Comparison of ENCODE assay signal across 1 cellular context in the genomic region with DNA sequence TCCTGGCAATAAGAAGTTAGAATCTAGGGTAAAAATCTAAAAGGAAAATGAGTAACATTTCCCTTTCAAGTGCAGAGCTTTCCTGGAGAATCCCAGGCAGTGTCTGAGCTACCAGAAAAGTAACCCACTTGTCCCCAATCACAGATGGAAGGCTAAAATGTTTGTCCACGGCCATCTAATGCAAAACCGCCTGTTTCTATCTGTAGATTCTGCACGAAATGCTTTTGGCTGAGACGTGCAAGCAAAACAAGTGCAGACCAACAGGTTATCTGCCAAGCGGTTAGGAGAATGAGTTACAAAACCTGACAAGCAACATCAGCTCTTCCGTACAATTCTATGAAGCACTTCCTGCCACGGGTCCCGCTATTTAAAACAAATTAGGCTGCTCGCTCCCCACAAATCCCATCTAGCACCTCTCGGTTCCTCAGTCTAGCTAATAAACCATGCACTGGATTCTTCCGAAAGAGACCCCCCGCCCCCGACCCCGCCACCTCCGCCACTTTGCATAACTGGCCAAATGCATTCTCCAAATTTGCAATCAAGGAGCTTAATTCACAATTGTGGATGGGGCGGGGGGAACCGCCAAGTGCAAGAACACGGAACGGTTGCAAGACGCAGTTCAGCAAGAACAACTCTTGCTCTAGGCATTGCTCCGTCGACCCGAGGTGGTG.
TF ChIP-seq lines count a peak whose summit lies in the region.

No MANE protein-coding gene starts in this region.

TF ChIP-seq in WTC11, 78 proteins besides CTCF, POLR2A, EP300 and RAD21 (continued from another document):
- TF ChIP-seq, protein P1, sequence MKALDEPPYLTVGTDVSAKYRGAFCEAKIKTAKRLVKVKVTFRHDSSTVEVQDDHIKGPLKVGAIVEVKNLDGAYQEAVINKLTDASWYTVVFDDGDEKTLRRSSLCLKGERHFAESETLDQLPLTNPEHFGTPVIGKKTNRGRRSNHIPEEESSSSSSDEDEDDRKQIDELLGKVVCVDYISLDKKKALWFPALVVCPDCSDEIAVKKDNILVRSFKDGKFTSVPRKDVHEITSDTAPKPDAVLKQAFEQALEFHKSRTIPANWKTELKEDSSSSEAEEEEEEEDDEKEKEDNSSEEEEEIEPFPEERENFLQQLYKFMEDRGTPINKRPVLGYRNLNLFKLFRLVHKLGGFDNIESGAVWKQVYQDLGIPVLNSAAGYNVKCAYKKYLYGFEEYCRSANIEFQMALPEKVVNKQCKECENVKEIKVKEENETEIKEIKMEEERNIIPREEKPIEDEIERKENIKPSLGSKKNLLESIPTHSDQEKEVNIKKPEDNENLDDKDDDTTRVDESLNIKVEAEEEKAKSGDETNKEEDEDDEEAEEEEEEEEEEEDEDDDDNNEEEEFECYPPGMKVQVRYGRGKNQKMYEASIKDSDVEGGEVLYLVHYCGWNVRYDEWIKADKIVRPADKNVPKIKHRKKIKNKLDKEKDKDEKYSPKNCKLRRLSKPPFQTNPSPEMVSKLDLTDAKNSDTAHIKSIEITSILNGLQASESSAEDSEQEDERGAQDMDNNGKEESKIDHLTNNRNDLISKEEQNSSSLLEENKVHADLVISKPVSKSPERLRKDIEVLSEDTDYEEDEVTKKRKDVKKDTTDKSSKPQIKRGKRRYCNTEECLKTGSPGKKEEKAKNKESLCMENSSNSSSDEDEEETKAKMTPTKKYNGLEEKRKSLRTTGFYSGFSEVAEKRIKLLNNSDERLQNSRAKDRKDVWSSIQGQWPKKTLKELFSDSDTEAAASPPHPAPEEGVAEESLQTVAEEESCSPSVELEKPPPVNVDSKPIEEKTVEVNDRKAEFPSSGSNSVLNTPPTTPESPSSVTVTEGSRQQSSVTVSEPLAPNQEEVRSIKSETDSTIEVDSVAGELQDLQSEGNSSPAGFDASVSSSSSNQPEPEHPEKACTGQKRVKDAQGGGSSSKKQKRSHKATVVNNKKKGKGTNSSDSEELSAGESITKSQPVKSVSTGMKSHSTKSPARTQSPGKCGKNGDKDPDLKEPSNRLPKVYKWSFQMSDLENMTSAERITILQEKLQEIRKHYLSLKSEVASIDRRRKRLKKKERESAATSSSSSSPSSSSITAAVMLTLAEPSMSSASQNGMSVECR (CRISPR knock-in tag; IDR thresholded peaks at IDR 0.05; ENCODE audit: borderline replicate concordance), result no peak
- TF ChIP-seq ETV6 (CRISPR knock-in tag; IDR thresholded peaks at IDR 0.05) (no peak), TCF7 (CRISPR knock-in tag; IDR thresholded peaks at IDR 0.05; ENCODE audit: low read depth) (no peak), GTF2I (CRISPR knock-in tag; conservative IDR thresholded peaks at IDR 0.05) (no peak), ZNF317 (CRISPR knock-in tag; IDR thresholded peaks at IDR 0.05; ENCODE audit: borderline replicate concordance, low read depth) (no peak), ZNF423 (CRISPR knock-in tag; IDR thresholded peaks at IDR 0.05) (no peak), TEAD4 (CRISPR knock-in tag; IDR thresholded peaks at IDR 0.05) (no peak), MYBL2 (CRISPR knock-in tag; IDR thresholded peaks at IDR 0.05) (no peak), RORB (CRISPR knock-in tag; IDR thresholded peaks at IDR 0.05) (no peak), ELF4 (CRISPR knock-in tag; IDR thresholded peaks at IDR 0.05; ENCODE audit: low read depth) (no peak)
- TF ChIP-seq, protein P2, sequence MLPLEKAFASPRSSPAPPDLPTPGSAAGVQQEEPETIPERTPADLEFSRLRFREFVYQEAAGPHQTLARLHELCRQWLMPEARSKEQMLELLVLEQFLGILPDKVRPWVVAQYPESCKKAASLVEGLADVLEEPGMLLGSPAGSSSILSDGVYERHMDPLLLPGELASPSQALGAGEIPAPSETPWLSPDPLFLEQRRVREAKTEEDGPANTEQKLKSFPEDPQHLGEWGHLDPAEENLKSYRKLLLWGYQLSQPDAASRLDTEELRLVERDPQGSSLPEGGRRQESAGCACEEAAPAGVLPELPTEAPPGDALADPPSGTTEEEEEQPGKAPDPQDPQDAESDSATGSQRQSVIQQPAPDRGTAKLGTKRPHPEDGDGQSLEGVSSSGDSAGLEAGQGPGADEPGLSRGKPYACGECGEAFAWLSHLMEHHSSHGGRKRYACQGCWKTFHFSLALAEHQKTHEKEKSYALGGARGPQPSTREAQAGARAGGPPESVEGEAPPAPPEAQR (CRISPR knock-in tag; IDR thresholded peaks at IDR 0.05), result no peak
- TF ChIP-seq, protein P3, sequence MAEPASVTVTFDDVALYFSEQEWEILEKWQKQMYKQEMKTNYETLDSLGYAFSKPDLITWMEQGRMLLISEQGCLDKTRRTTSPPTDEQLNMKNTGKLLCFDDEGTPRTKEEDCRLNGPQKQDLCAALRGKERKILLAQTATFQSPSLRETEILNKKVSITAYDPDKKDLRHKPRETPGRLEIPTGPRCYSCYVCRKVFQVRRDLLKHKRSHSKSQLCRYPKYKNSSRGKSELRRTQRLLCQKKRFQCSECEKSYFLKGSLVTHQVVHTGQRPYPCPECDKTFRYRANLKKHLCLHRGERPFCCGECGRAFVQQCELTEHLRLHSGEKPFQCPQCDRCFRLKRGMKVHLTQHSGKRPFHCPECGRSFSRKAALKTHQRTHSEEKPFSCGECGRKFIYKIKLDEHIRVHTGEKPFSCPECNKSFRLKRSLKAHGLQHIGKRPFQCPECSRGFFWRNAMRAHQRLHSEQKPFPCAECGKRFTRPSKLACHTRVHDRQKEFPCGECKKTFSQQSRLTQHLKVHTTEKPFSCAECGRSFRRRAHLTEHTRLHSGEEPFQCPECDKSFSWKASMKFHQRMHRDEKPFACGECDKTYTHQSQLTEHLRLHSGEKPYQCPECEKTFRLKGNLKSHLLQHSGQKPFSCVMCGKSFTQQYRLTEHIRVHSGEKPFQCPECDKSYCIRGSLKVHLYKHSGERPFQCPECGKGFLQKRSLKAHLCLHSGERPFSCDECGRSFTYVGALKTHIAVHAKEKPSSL (CRISPR knock-in tag; conservative IDR thresholded peaks at IDR 0.05), result no peak
- TF ChIP-seq, protein P4, sequence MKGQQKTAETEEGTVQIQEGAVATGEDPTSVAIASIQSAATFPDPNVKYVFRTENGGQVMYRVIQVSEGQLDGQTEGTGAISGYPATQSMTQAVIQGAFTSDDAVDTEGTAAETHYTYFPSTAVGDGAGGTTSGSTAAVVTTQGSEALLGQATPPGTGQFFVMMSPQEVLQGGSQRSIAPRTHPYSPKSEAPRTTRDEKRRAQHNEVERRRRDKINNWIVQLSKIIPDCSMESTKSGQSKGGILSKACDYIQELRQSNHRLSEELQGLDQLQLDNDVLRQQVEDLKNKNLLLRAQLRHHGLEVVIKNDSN (CRISPR knock-in tag; IDR thresholded peaks at IDR 0.05), result no peak
- TF ChIP-seq, protein P5, sequence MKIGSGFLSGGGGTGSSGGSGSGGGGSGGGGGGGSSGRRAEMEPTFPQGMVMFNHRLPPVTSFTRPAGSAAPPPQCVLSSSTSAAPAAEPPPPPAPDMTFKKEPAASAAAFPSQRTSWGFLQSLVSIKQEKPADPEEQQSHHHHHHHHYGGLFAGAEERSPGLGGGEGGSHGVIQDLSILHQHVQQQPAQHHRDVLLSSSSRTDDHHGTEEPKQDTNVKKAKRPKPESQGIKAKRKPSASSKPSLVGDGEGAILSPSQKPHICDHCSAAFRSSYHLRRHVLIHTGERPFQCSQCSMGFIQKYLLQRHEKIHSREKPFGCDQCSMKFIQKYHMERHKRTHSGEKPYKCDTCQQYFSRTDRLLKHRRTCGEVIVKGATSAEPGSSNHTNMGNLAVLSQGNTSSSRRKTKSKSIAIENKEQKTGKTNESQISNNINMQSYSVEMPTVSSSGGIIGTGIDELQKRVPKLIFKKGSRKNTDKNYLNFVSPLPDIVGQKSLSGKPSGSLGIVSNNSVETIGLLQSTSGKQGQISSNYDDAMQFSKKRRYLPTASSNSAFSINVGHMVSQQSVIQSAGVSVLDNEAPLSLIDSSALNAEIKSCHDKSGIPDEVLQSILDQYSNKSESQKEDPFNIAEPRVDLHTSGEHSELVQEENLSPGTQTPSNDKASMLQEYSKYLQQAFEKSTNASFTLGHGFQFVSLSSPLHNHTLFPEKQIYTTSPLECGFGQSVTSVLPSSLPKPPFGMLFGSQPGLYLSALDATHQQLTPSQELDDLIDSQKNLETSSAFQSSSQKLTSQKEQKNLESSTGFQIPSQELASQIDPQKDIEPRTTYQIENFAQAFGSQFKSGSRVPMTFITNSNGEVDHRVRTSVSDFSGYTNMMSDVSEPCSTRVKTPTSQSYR (CRISPR knock-in tag; IDR thresholded peaks at IDR 0.05), result no peak
- TF ChIP-seq, protein P6, sequence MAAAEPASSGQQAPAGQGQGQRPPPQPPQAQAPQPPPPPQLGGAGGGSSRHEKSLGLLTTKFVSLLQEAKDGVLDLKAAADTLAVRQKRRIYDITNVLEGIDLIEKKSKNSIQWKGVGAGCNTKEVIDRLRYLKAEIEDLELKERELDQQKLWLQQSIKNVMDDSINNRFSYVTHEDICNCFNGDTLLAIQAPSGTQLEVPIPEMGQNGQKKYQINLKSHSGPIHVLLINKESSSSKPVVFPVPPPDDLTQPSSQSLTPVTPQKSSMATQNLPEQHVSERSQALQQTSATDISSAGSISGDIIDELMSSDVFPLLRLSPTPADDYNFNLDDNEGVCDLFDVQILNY (CRISPR knock-in tag; IDR thresholded peaks at IDR 0.05), result no peak
TF ChIP-seq in WTC11: peak in this region for 0.
